Comparison of ENCODE assay signal across 1 cellular context in the genomic region with DNA sequence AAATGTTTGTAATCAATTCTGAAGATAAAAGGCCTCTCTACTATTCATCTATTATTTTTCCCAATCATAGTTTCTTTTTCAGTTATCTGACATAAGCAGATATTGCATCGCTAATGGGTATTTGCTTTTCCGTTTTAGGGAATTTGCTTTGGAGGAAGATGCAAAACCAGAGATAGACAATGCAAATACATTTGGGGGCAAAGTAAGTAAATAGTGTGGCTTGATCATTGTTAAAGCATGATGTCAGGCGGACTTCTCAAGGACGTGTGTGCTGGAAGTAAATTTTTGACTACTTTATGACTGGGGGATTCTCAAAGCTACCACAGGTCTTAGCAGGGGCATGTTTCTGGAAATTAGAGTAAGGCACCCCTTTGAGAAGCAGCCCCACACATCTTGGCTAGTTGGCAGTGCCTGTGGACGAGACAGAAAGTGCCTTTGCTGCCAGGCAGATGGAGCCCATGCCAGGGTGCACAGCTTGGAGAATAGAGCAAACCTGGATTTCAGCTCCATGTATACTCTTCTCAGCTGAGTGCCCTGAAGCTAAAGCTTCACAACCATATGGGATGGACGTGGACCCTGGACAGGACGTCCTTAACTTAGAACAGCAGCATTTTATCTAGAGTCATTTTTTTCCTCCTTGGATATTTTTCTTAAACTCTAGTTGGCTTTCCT.
TF ChIP-seq lines count a peak whose summit lies in the region.

No MANE protein-coding gene starts in this region.

TF ChIP-seq in HepG2, 621 proteins besides CTCF, POLR2A, EP300 and RAD21 (continued from another document and continues in another):
- TF ChIP-seq, protein P1, sequence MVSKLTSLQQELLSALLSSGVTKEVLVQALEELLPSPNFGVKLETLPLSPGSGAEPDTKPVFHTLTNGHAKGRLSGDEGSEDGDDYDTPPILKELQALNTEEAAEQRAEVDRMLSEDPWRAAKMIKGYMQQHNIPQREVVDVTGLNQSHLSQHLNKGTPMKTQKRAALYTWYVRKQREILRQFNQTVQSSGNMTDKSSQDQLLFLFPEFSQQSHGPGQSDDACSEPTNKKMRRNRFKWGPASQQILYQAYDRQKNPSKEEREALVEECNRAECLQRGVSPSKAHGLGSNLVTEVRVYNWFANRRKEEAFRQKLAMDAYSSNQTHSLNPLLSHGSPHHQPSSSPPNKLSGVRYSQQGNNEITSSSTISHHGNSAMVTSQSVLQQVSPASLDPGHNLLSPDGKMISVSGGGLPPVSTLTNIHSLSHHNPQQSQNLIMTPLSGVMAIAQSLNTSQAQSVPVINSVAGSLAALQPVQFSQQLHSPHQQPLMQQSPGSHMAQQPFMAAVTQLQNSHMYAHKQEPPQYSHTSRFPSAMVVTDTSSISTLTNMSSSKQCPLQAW (CRISPR knock-in tag; IDR thresholded peaks at IDR 0.05): no peak
- TF ChIP-seq, protein P2, sequence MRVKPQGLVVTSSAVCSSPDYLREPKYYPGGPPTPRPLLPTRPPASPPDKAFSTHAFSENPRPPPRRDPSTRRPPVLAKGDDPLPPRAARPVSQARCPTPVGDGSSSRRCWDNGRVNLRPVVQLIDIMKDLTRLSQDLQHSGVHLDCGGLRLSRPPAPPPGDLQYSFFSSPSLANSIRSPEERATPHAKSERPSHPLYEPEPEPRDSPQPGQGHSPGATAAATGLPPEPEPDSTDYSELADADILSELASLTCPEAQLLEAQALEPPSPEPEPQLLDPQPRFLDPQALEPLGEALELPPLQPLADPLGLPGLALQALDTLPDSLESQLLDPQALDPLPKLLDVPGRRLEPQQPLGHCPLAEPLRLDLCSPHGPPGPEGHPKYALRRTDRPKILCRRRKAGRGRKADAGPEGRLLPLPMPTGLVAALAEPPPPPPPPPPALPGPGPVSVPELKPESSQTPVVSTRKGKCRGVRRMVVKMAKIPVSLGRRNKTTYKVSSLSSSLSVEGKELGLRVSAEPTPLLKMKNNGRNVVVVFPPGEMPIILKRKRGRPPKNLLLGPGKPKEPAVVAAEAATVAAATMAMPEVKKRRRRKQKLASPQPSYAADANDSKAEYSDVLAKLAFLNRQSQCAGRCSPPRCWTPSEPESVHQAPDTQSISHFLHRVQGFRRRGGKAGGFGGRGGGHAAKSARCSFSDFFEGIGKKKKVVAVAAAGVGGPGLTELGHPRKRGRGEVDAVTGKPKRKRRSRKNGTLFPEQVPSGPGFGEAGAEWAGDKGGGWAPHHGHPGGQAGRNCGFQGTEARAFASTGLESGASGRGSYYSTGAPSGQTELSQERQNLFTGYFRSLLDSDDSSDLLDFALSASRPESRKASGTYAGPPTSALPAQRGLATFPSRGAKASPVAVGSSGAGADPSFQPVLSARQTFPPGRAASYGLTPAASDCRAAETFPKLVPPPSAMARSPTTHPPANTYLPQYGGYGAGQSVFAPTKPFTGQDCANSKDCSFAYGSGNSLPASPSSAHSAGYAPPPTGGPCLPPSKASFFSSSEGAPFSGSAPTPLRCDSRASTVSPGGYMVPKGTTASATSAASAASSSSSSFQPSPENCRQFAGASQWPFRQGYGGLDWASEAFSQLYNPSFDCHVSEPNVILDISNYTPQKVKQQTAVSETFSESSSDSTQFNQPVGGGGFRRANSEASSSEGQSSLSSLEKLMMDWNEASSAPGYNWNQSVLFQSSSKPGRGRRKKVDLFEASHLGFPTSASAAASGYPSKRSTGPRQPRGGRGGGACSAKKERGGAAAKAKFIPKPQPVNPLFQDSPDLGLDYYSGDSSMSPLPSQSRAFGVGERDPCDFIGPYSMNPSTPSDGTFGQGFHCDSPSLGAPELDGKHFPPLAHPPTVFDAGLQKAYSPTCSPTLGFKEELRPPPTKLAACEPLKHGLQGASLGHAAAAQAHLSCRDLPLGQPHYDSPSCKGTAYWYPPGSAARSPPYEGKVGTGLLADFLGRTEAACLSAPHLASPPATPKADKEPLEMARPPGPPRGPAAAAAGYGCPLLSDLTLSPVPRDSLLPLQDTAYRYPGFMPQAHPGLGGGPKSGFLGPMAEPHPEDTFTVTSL (CRISPR knock-in tag; IDR thresholded peaks at IDR 0.05; ENCODE audit: borderline replicate concordance): peak; percentile 57; the same call in 1 of the 2 replicates
- TF ChIP-seq, protein P3, sequence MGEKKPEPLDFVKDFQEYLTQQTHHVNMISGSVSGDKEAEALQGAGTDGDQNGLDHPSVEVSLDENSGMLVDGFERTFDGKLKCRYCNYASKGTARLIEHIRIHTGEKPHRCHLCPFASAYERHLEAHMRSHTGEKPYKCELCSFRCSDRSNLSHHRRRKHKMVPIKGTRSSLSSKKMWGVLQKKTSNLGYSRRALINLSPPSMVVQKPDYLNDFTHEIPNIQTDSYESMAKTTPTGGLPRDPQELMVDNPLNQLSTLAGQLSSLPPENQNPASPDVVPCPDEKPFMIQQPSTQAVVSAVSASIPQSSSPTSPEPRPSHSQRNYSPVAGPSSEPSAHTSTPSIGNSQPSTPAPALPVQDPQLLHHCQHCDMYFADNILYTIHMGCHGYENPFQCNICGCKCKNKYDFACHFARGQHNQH (CRISPR knock-in tag; IDR thresholded peaks at IDR 0.05): no peak
- TF ChIP-seq, protein P4, sequence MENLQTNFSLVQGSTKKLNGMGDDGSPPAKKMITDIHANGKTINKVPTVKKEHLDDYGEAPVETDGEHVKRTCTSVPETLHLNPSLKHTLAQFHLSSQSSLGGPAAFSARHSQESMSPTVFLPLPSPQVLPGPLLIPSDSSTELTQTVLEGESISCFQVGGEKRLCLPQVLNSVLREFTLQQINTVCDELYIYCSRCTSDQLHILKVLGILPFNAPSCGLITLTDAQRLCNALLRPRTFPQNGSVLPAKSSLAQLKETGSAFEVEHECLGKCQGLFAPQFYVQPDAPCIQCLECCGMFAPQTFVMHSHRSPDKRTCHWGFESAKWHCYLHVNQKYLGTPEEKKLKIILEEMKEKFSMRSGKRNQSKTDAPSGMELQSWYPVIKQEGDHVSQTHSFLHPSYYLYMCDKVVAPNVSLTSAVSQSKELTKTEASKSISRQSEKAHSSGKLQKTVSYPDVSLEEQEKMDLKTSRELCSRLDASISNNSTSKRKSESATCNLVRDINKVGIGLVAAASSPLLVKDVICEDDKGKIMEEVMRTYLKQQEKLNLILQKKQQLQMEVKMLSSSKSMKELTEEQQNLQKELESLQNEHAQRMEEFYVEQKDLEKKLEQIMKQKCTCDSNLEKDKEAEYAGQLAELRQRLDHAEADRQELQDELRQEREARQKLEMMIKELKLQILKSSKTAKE (CRISPR knock-in tag; IDR thresholded peaks at IDR 0.05; ENCODE audit: borderline replicate concordance): 0 out of 2 replicates have a peak, but pooled peaks have one; percentile 28
- no peak for TF ChIP-seq SNAI1 (CRISPR knock-in tag; IDR thresholded peaks at IDR 0.05; ENCODE audit: borderline replicate concordance)
- peak; percentile 83 for TF ChIP-seq HDAC2 (CRISPR knock-in tag; IDR thresholded peaks at IDR 0.05)
- peak; percentile 52 for TF ChIP-seq CEBPG (CRISPR knock-in tag; IDR thresholded peaks at IDR 0.05)
- TF ChIP-seq XBP1 (CRISPR knock-in tag; IDR thresholded peaks at IDR 0.05): no peak
- no peak for TF ChIP-seq ATM (IDR thresholded peaks at IDR 0.05; ENCODE audit: borderline replicate concordance)
- TF ChIP-seq, protein P5, sequence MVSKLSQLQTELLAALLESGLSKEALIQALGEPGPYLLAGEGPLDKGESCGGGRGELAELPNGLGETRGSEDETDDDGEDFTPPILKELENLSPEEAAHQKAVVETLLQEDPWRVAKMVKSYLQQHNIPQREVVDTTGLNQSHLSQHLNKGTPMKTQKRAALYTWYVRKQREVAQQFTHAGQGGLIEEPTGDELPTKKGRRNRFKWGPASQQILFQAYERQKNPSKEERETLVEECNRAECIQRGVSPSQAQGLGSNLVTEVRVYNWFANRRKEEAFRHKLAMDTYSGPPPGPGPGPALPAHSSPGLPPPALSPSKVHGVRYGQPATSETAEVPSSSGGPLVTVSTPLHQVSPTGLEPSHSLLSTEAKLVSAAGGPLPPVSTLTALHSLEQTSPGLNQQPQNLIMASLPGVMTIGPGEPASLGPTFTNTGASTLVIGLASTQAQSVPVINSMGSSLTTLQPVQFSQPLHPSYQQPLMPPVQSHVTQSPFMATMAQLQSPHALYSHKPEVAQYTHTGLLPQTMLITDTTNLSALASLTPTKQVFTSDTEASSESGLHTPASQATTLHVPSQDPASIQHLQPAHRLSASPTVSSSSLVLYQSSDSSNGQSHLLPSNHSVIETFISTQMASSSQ (IDR thresholded peaks at IDR 0.05; ENCODE audit: low read depth): peak; percentile 44; the same call in 1 of the 2 replicates
- TF ChIP-seq, protein P5 (CRISPR knock-in tag; IDR thresholded peaks at IDR 0.05; ENCODE audit: borderline replicate concordance): peak; percentile 66; the same call in 1 of the 2 replicates
- no peak for TF ChIP-seq ZNF225 (CRISPR knock-in tag; IDR thresholded peaks at IDR 0.05)
- no peak for TF ChIP-seq ZNF160 (CRISPR knock-in tag; IDR thresholded peaks at IDR 0.05)
- TF ChIP-seq ELF1 (CRISPR knock-in tag; IDR thresholded peaks at IDR 0.05): no peak
- TF ChIP-seq, protein P6, sequence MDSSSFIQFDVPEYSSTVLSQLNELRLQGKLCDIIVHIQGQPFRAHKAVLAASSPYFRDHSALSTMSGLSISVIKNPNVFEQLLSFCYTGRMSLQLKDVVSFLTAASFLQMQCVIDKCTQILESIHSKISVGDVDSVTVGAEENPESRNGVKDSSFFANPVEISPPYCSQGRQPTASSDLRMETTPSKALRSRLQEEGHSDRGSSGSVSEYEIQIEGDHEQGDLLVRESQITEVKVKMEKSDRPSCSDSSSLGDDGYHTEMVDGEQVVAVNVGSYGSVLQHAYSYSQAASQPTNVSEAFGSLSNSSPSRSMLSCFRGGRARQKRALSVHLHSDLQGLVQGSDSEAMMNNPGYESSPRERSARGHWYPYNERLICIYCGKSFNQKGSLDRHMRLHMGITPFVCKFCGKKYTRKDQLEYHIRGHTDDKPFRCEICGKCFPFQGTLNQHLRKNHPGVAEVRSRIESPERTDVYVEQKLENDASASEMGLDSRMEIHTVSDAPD (CRISPR knock-in tag; IDR thresholded peaks at IDR 0.05): no peak; the same call in 1 of the 2 replicates
- TF ChIP-seq IRX3 (CRISPR knock-in tag; IDR thresholded peaks at IDR 0.05; ENCODE audit: borderline replicate concordance, low read depth): no peak
- TF ChIP-seq TARDBP (CRISPR knock-in tag; IDR thresholded peaks at IDR 0.05): 0 out of 2 replicates have a peak, but pooled peaks have one; percentile 42
- TF ChIP-seq ZNF639 (CRISPR knock-in tag; conservative IDR thresholded peaks at IDR 0.05): no peak
- TF ChIP-seq, protein P7, sequence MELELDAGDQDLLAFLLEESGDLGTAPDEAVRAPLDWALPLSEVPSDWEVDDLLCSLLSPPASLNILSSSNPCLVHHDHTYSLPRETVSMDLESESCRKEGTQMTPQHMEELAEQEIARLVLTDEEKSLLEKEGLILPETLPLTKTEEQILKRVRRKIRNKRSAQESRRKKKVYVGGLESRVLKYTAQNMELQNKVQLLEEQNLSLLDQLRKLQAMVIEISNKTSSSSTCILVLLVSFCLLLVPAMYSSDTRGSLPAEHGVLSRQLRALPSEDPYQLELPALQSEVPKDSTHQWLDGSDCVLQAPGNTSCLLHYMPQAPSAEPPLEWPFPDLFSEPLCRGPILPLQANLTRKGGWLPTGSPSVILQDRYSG (CRISPR knock-in tag; IDR thresholded peaks at IDR 0.05): no peak
- no peak for TF ChIP-seq ZSCAN22 (CRISPR knock-in tag; IDR thresholded peaks at IDR 0.05)
- no peak for TF ChIP-seq MXI1 (IDR thresholded peaks at IDR 0.05; ENCODE audit: borderline replicate concordance, low read depth, low read length)
- no peak for TF ChIP-seq CENPX (CRISPR knock-in tag; IDR thresholded peaks at IDR 0.05)
- TF ChIP-seq MAFF (IDR thresholded peaks at IDR 0.05; ENCODE audit: low read depth, low read length): peak; percentile 36; the same call in 1 of the 2 replicates
- no peak for TF ChIP-seq NFIB (CRISPR knock-in tag; IDR thresholded peaks at IDR 0.05; ENCODE audit: borderline replicate concordance)
- no peak for TF ChIP-seq U2AF2 (IDR thresholded peaks at IDR 0.05; ENCODE audit: low read depth, low read length)
- 0 out of 2 replicates have a peak, but pooled peaks have one; percentile 33 for TF ChIP-seq MEF2D (CRISPR knock-in tag; IDR thresholded peaks at IDR 0.05)
- TF ChIP-seq ONECUT2 (CRISPR knock-in tag; IDR thresholded peaks at IDR 0.05): peak; percentile 71
- TF ChIP-seq TBX2 (CRISPR knock-in tag; IDR thresholded peaks at IDR 0.05; ENCODE audit: borderline replicate concordance): peak; percentile 22; the same call in 1 of the 2 replicates
- TF ChIP-seq ZNF34 (CRISPR knock-in tag; IDR thresholded peaks at IDR 0.05; ENCODE audit: borderline replicate concordance): no peak
- no peak; the same call in 1 of the 2 replicates for TF ChIP-seq ETV5 (CRISPR knock-in tag; IDR thresholded peaks at IDR 0.05; ENCODE audit: borderline replicate concordance)
- no peak for TF ChIP-seq ZNF441 (CRISPR knock-in tag; IDR thresholded peaks at IDR 0.05; ENCODE audit: borderline replicate concordance)
- TF ChIP-seq GZF1 (CRISPR knock-in tag; IDR thresholded peaks at IDR 0.05): no peak
